17 cellular contexts compared by ENCODE assay signal in genomic region chr17:49681336-49681735, GRCh38.
"Had no signal": no experiment of that assay in that cellular context is flagged by ENCODE, and none has a peak within 500 bp of the region (broad histone marks: within the 10 kb centered on the region; RNA-seq: fewer than 3 reads in every experiment).

No MANE protein-coding gene starts in this region.

- H3K27ac Mint-ChIP-seq: activated CD4-positive, alpha-beta T cell treated with anti-CD3 and anti-CD28 coated beads, Interleukin-2, amount 10 ng/mL, durations not matched to agents 24 days and 14 days; activated naive CD4-positive, alpha-beta T cell treated with anti-CD3 and anti-CD28 coated beads for 36 hours; activated T-helper 2 cell treated with anti-CD3 and anti-CD28 coated beads, Interferon-gamma antibody, Interleukin-2, Interleukin-4, amounts not matched to agents 10 μg/mL and 5 μg/mL and 100 μg/mL, durations not matched to agents 14 hours and 24 hours and 36 hours; natural killer cell; progenitor cell of endocrine pancreas; T-helper 2 cell treated with Interferon-gamma antibody and Interleukin-4, amounts not matched to agents 5 μg/mL and 100 μg/mL, for 36 hours had no signal

- H3K9me3 Mint-ChIP-seq: natural killer cell; T-helper 2 cell treated with Interferon-gamma antibody and Interleukin-4, amounts not matched to agents 5 μg/mL and 100 μg/mL, for 36 hours had no signal

- H3K36me3 ChIP-seq: adrenal gland, colonic mucosa, stomach had no signal

- H3K9me3 ChIP-seq: adrenal gland, colonic mucosa, stomach had no signal

- H3K36me3 Mint-ChIP-seq: natural killer cell had no signal

- H3K4me3 Mint-ChIP-seq: activated CD4-positive, alpha-beta T cell treated with anti-CD3 and anti-CD28 coated beads, Interleukin-2, amount 10 ng/mL, durations not matched to agents 24 days and 14 days; activated naive CD4-positive, alpha-beta T cell treated with anti-CD3 and anti-CD28 coated beads for 36 hours; natural killer cell; T-helper 2 cell treated with Interferon-gamma antibody and Interleukin-4, amounts not matched to agents 5 μg/mL and 100 μg/mL, for 36 hours had no signal

- DNase-seq: activated CD4-positive, alpha-beta T cell treated with anti-CD3 and anti-CD28 coated beads, Interleukin-2, amount 10 ng/mL, durations not matched to agents 24 days and 14 days; activated CD4-positive, CD25-positive, alpha-beta regulatory T cell; activated naive CD4-positive, alpha-beta T cell treated with anti-CD3 and anti-CD28 coated beads for 36 hours; activated T-cell treated with anti-CD3 and anti-CD28 coated beads for 4 hours; adrenal gland; colonic mucosa; foreskin keratinocyte; kidney glomerular epithelial cell; mesenchymal stem cell; natural killer cell; nucleus accumbens; right cardiac atrium; stomach had no signal

- H3K27ac ChIP-seq: adrenal gland, colonic mucosa, foreskin keratinocyte, stomach had no signal

- H3K4me3 ChIP-seq: adrenal gland, colonic mucosa, skin epidermis, stomach had no signal

- ATAC-seq: foreskin keratinocyte, natural killer cell, right cardiac atrium had no signal

- H3K27me3 Mint-ChIP-seq: progenitor cell of endocrine pancreas had no signal

- H3K27me3 ChIP-seq: adrenal gland, colonic mucosa, foreskin keratinocyte, stomach had no signal
